1 cellular context compared by ENCODE assay signal in the genomic region with DNA sequence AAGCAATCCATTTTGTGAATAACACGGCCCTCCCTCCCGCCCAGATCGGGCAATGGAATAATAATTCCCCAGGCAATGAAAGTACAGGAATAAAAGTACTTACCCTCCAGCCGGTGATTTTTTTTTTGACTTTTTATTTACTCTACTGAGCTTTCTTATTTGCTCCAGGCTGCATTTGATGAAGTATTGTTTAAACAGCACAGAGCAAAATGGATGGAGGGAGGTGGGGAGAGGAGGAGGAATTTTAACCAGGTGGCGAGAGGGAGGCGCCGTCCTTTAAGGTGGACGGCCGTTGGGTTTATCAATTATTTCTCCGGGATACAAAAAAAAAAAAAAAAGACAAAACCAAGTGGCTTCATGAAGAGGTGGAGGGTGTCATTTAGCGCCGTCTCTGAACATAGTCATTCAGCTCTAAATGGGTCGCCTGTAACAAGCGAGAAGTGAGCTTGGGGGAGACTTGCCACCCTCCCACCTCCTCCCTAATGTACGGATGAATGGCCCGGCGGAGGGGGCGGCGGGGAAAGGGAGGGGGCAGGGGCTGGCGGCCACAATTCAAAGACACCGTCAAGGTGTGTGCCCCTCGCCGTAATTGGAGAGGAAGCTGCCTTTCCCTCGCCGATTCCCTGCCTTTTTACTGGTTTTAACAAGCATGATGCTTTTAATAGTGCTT.
TF ChIP-seq lines count a peak whose summit lies in the region.

No MANE protein-coding gene starts in this region.

TF ChIP-seq in WTC11, 78 proteins besides CTCF, POLR2A, EP300 and RAD21 (continued from another document):
- no peak for TF ChIP-seq ESRRA (CRISPR knock-in tag; IDR thresholded peaks at IDR 0.05; ENCODE audit: borderline replicate concordance)
- TF ChIP-seq NFATC4 (CRISPR knock-in tag; IDR thresholded peaks at IDR 0.05), result no peak
- TF ChIP-seq, protein P1, sequence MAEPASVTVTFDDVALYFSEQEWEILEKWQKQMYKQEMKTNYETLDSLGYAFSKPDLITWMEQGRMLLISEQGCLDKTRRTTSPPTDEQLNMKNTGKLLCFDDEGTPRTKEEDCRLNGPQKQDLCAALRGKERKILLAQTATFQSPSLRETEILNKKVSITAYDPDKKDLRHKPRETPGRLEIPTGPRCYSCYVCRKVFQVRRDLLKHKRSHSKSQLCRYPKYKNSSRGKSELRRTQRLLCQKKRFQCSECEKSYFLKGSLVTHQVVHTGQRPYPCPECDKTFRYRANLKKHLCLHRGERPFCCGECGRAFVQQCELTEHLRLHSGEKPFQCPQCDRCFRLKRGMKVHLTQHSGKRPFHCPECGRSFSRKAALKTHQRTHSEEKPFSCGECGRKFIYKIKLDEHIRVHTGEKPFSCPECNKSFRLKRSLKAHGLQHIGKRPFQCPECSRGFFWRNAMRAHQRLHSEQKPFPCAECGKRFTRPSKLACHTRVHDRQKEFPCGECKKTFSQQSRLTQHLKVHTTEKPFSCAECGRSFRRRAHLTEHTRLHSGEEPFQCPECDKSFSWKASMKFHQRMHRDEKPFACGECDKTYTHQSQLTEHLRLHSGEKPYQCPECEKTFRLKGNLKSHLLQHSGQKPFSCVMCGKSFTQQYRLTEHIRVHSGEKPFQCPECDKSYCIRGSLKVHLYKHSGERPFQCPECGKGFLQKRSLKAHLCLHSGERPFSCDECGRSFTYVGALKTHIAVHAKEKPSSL (CRISPR knock-in tag; conservative IDR thresholded peaks at IDR 0.05), result no peak
- TF ChIP-seq ZNF219 (CRISPR knock-in tag; IDR thresholded peaks at IDR 0.05; ENCODE audit: borderline replicate concordance), result no peak
- no peak for TF ChIP-seq TEAD1 (CRISPR knock-in tag; IDR thresholded peaks at IDR 0.05)
- TF ChIP-seq ELF4 (CRISPR knock-in tag; IDR thresholded peaks at IDR 0.05; ENCODE audit: low read depth), result no peak
- TF ChIP-seq ETV6 (CRISPR knock-in tag; IDR thresholded peaks at IDR 0.05), result no peak
- no peak for TF ChIP-seq ZNF232 (CRISPR knock-in tag; IDR thresholded peaks at IDR 0.05)
- no peak for TF ChIP-seq TCF7 (CRISPR knock-in tag; IDR thresholded peaks at IDR 0.05; ENCODE audit: low read depth)
- TF ChIP-seq SMAD4 (CRISPR knock-in tag; IDR thresholded peaks at IDR 0.05), result no peak
